1 cellular context compared by ENCODE assay signal in the genomic region with DNA sequence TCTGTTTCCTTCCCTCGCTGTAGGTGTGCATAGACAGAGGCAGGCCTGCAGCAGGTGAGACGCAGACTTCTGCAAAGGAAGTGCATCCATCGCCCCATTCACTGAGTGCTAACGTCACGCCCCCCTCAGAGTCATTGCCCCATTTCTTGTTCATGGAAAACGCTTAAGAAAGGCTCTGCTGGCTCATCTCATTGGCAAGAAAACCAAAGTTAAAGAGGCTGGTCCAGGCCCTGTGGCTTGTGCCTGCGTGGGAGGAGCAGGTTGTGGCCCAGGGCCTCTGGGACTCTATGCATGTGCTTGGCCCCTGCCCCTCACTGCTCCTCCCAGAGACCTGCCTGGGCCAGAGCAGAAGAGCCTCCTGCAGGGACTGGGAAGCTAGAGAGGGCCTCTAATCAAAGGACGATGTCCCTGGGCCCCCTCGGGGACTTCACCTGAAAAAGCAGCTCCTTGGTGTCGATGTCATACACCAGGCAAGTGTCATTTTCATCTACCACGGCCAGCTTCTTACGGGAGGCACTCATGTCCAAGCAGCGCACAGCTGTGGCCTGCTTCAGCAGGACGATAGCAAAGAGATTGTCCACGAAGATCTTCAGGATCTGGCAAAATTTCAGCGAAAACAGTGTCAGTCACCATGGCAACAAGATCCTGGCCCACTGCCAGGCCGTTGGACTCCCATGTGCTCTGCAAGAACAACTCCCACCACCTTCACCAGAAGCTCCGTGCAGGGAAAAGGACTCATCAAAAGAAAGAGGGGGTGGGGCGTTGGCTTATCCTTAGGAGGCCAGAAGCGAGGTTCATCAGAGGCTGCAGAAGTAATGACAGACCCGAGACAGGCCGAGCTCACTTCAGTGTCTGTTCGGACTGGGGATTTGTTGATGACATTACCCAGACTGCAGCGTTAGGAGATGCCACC.
A peak's percentile ranks its signal among the peaks of the same experiment; 100 is the strongest.
TF ChIP-seq lines count a peak whose summit lies in the region.
"Not testable (repeated sequence)": the region's sequence is repeated elsewhere in the genome, so short reads cannot be mapped to it uniquely, and the experiment has no call there.

No MANE protein-coding gene starts in this region.

TF ChIP-seq in K562, 482 proteins besides CTCF, POLR2A, EP300 and RAD21 (continued from another document):
- peak; percentile 33; the same call in 1 of the 2 replicates for TF ChIP-seq CTBP1 (IDR thresholded peaks at IDR 0.05; ENCODE audit: borderline replicate concordance)
- 0 out of 4 replicates have a peak, but pooled peaks have one; percentile 19 to 22 for TF ChIP-seq TRIM24 (IDR thresholded peaks at IDR 0.05)
- 0 out of 2 replicates have a peak, but pooled peaks have one; percentile 13 for TF ChIP-seq BCOR (IDR thresholded peaks at IDR 0.05)
- 0 out of 2 replicates have a peak, but pooled peaks have one; percentile 34 for TF ChIP-seq FOSL1 (tag; conservative IDR thresholded peaks at IDR 0.05)
- peak in 1 of 2 experiments; percentile 46; a peak in 1 of 4 replicates for TF ChIP-seq HDAC1 (IDR thresholded peaks at IDR 0.05)
- 0 out of 2 replicates have a peak, but pooled peaks have one; percentile 20 for TF ChIP-seq ATF7 (IDR thresholded peaks at IDR 0.05)
- 0 out of 2 replicates have a peak, but pooled peaks have one; percentile 32 for TF ChIP-seq HMBOX1 (IDR thresholded peaks at IDR 0.05)
- TF ChIP-seq TAL1 (IDR thresholded peaks at IDR 0.05) = peak; percentile 7; the same call in 1 of the 2 replicates
- peak; percentile 34; the same call in 1 of the 2 replicates for TF ChIP-seq NKRF (IDR thresholded peaks at IDR 0.05; ENCODE audit: borderline replicate concordance)
- TF ChIP-seq MYC (IDR thresholded peaks at IDR 0.05; ENCODE audit: low read depth, low read length) = peak; percentile 54; the same call in 1 of the 2 replicates
- TF ChIP-seq MYC (CRISPR knock-in tag; IDR thresholded peaks at IDR 0.05; ENCODE audit: borderline replicate concordance, low read depth); ATF1 (CRISPR knock-in tag; IDR thresholded peaks at IDR 0.05): not testable (repeated sequence)
- 0 out of 2 replicates have a peak, but pooled peaks have one; percentile 33 for TF ChIP-seq LEF1 (IDR thresholded peaks at IDR 0.05)
- 0 out of 2 replicates have a peak, but pooled peaks have one; percentile 27 for TF ChIP-seq ETV5 (CRISPR knock-in tag; IDR thresholded peaks at IDR 0.05; ENCODE audit: low read depth)
- TF ChIP-seq EP400 (IDR thresholded peaks at IDR 0.05) = 0 out of 2 replicates have a peak, but pooled peaks have one; percentile 37
- TF ChIP-seq NFIC (IDR thresholded peaks at IDR 0.05) = peak; percentile 98
- TF ChIP-seq, protein P1, sequence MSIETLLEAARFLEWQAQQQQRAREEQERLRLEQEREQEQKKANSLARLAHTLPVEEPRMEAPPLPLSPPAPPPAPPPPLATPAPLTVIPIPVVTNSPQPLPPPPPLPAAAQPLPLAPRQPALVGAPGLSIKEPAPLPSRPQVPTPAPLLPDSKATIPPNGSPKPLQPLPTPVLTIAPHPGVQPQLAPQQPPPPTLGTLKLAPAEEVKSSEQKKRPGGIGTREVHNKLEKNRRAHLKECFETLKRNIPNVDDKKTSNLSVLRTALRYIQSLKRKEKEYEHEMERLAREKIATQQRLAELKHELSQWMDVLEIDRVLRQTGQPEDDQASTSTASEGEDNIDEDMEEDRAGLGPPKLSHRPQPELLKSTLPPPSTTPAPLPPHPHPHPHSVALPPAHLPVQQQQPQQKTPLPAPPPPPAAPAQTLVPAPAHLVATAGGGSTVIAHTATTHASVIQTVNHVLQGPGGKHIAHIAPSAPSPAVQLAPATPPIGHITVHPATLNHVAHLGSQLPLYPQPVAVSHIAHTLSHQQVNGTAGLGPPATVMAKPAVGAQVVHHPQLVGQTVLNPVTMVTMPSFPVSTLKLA (conservative IDR thresholded peaks at IDR 0.05) = peak in 1 of 2 experiments; percentile 79; a peak in 3 of 4 replicates
- TF ChIP-seq MAX (CRISPR knock-in tag; IDR thresholded peaks at IDR 0.05) = peak; percentile 48
- peak in 1 of 2 experiments; percentile 25; a peak in 1 of 4 replicates for TF ChIP-seq SIN3A (IDR thresholded peaks at IDR 0.05; ENCODE audit: borderline replicate concordance in 2 of 2, control insufficient read depth in 1 of 2, low read depth in 2 of 2, low read length in 2 of 2)
- peak; percentile 59 for TF ChIP-seq L3MBTL2 (IDR thresholded peaks at IDR 0.05)
- peak; percentile 37 for TF ChIP-seq ATF1 (tag; IDR thresholded peaks at IDR 0.05)
- peak; percentile 24; the same call in 1 of the 2 replicates for TF ChIP-seq POLR2AphosphoS5 (IDR thresholded peaks at IDR 0.05; ENCODE audit: control insufficient read depth, insufficient read depth, low read depth, low read length)
TF ChIP-seq in K562: peak in this region for 31; not testable (repeated sequence) for 451.
